ENCODE assay signal across 20 cellular contexts in genomic region chr1:115070993-115071661, GRCh38. TPM values are rescaled to one million over a fixed set of nuclear protein-coding genes. Genes with fewer than 3 reads are reported as not detected.
"Had no signal": no experiment of that assay in that cellular context is flagged by ENCODE, and none has a peak within 500 bp of the region (broad histone marks: within the 10 kb centered on the region; RNA-seq: fewer than 3 reads in every experiment).

No MANE protein-coding gene starts in this region.

- H3K4me3 ChIP-seq: dorsolateral prefrontal cortex, hepatocyte, left ventricle myocardium inferior, prostate gland, right lobe of liver, spleen had no signal

- H3K27me3 ChIP-seq: hepatocyte, right lobe of liver had no signal

- H3K79me2 ChIP-seq: hepatocyte had no signal

- H2AFZ ChIP-seq: hepatocyte had no signal

- H3K27ac ChIP-seq: dorsolateral prefrontal cortex, left ventricle myocardium inferior, right lobe of liver, spleen had no signal

- DNase-seq: activated CD4-positive, alpha-beta memory T cell treated with anti-CD3 and anti-CD28 coated beads for 36 hours; activated CD8-positive, alpha-beta memory T cell treated with anti-CD3 and anti-CD28 coated beads, Interleukin-2, amount 50 U/mL, for 4 hours; activated naive CD4-positive, alpha-beta T cell treated with Interleukin-2 at 50 U/mL for 16 hours; kidney; left ventricle myocardium inferior; mesenchymal stem cell; nephron progenitor cell; right lobe of liver; spleen; substantia nigra; trophoblast cell had no signal

- H3K4me1 ChIP-seq: prostate gland, right lobe of liver, spleen had no signal

- H3K9me3 ChIP-seq: left ventricle myocardium inferior, prostate gland, right lobe of liver, spleen had no signal

- H3K36me3 ChIP-seq: left ventricle myocardium inferior, prostate gland, right lobe of liver had no signal

- ATAC-seq: right lobe of liver had no signal

RNA-seq across cellular contexts. Expression of gene TSHB, which starts 41.5 kb away (rescaled TPM):
- total RNA-seq: activated CD4-positive, alpha-beta memory T cell treated with anti-CD3 and anti-CD28 coated beads for 36 hours; astrocyte; bronchial epithelial cell; dorsolateral prefrontal cortex; glomerular endothelial cell; hepatocyte; kidney; left ventricle myocardium inferior; mucosa of gallbladder; osteoblast; prostate gland; right lobe of liver; spleen had no signal
- polyA plus RNA-seq: esophagus, spleen had no signal
